Comparison of ENCODE assay signal across 8 cellular contexts in genomic region chr22:29343313-29343805, GRCh38. TPM values are rescaled to one million over a fixed set of nuclear protein-coding genes. Genes with fewer than 3 reads are reported as not detected.
DNase-seq lines count a peak whose midpoint lies in the region; ATAC-seq and TF ChIP-seq lines count a peak whose summit lies in the region.

No MANE protein-coding gene starts in this region.

- H3K36me3 Mint-ChIP-seq in activated naive CD4-positive, alpha-beta T cell treated with anti-CD3 and anti-CD28 coated beads for 36 hours (ENCODE audit: low read depth), result peaks cover 23% of the 10 kb centered on the region

- H3K9me2 ChIP-seq in SK-N-SH, result no peaks in the 10 kb centered on the region

- 35% methylated on average over 4 of the region's 7 CpGs for WGBS in SK-N-SH (ENCODE audit: low lambda C conversion rate)

- H3K79me2 ChIP-seq in SK-N-SH (ENCODE audit: insufficient read depth), result no peaks in the 10 kb centered on the region

- peak overlapping the region; percentile 89 to 95 for H3K27ac ChIP-seq in SK-N-SH (ENCODE audit: low read depth in 2 of 2, low read length in 1 of 2)
- peak overlapping the region; percentile 65 for H3K27ac ChIP-seq in cardiac muscle cell
- no peak overlapping the region for H3K27ac ChIP-seq in upper lobe of right lung

- peak overlapping the region; percentile 35; the same call in 1 of the 2 replicates for H3K9ac ChIP-seq in SK-N-SH

- peak overlapping the region; percentile 56 for H3K4me2 ChIP-seq in SK-N-SH

- CTCF ChIA-PET in activated naive CD4-positive, alpha-beta T cell treated with anti-CD3 and anti-CD28 coated beads for 36 hours (lab: Charles Lee), result no interaction called here
- CTCF ChIA-PET in SK-N-SH (lab: Yijun Ruan, JAX), result interaction anchor here (1.0 to 1.5 kb wide), 7 partner anchors 8 to 37 kb away, joined by 3 to 7 read pairs (median 4); partner anchors contain the start of gene GAS2L1

- H3K9me3 ChIP-seq in SK-N-SH, result no peaks in the 10 kb centered on the region
- H3K9me3 ChIP-seq in cardiac muscle cell (ENCODE audit: low read depth), result no peaks in the 10 kb centered on the region
- no peaks in the 10 kb centered on the region for H3K9me3 ChIP-seq in upper lobe of right lung

- H4K20me1 ChIP-seq in SK-N-SH (ENCODE audit: insufficient read depth), result no peaks in the 10 kb centered on the region

- peaks cover 20 to 62% of the 10 kb centered on the region in 2 experiments for H3K36me3 ChIP-seq in SK-N-SH (replicated peaks in 1 of 2; ENCODE audit: control insufficient read depth in 1 of 2, insufficient read depth in 2 of 2, low read length in 1 of 2)
- H3K36me3 ChIP-seq in cardiac muscle cell, result peaks cover 33% of the 10 kb centered on the region
- peaks cover 78% of the 10 kb centered on the region for H3K36me3 ChIP-seq in upper lobe of right lung

- H3K4me3 ChIP-seq in SK-N-SH (ENCODE audit: low read depth in 2 of 2, low read length in 1 of 2) (no peak overlapping the region), cardiac muscle cell (no peak overlapping the region), upper lobe of right lung (no peak overlapping the region)

- peaks cover 26% of the 10 kb centered on the region for H3F3A ChIP-seq in SK-N-SH (replicated peaks; ENCODE audit: insufficient read depth)

- H3K27me3 ChIP-seq in SK-N-SH (ENCODE audit: insufficient read depth), result no peaks in the 10 kb centered on the region
- H3K27me3 ChIP-seq in cardiac muscle cell, result no peaks in the 10 kb centered on the region
- H3K27me3 ChIP-seq in upper lobe of right lung, result no peaks in the 10 kb centered on the region

- no peak overlapping the region for H3K4me3 Mint-ChIP-seq in activated naive CD4-positive, alpha-beta T cell treated with anti-CD3 and anti-CD28 coated beads for 36 hours

- no peak for TF ChIP-seq CTCF in SK-N-SH (IDR thresholded peaks at IDR 0.05)
- TF ChIP-seq CTCF in cardiac muscle cell (IDR thresholded peaks at IDR 0.05; ENCODE audit: low read depth, low read length), result no peak
- TF ChIP-seq CTCF in upper lobe of right lung (IDR thresholded peaks at IDR 0.05), result no peak

- TF ChIP-seq RAD21 in SK-N-SH (IDR thresholded peaks at IDR 0.05; ENCODE audit: low read length), result no peak

- no peaks in the 10 kb centered on the region for H3K4me1 Mint-ChIP-seq in activated naive CD4-positive, alpha-beta T cell treated with anti-CD3 and anti-CD28 coated beads for 36 hours (ENCODE audit: low read depth)

- H3K4me1 ChIP-seq in SK-N-SH (ENCODE audit: control insufficient read depth in 1 of 2, insufficient read depth in 2 of 2, low read depth in 1 of 2, low read length in 1 of 2), result peaks cover 20 to 56% of the 10 kb centered on the region in 2 experiments
- H3K4me1 ChIP-seq in cardiac muscle cell (ENCODE audit: low read depth), result peaks cover 30% of the 10 kb centered on the region
- no peaks in the 10 kb centered on the region for H3K4me1 ChIP-seq in upper lobe of right lung

- TF ChIP-seq EP300 in SK-N-SH (IDR thresholded peaks at IDR 0.05; ENCODE audit: borderline replicate concordance in 1 of 2, low read depth in 1 of 2, low read length in 1 of 2), result no peak

- H2AFZ ChIP-seq in SK-N-SH (ENCODE audit: low read depth), result no peak overlapping the region

- no peak for DNase-seq in activated naive CD4-positive, alpha-beta T cell treated with anti-CD3 and anti-CD28 coated beads for 36 hours
- DNase-seq in activated naive CD4-positive, alpha-beta T cell treated with anti-CD3 and anti-CD28 coated beads, Interleukin-2, amount 50 U/mL, for 16 hours, result no peak
- DNase-seq in SK-N-SH (peak; percentile 92), cardiac muscle cell (ENCODE audit: low read depth in 1 of 2, low spot score in 1 of 2) (peak; percentile 29 to 49), upper lobe of right lung (peak; percentile 85), GF-D8 (lab: John Stamatoyannopoulos, UW) (no peak), OCI-M1 (lab: John Stamatoyannopoulos, UW) (no peak)

- ATAC-seq in upper lobe of right lung, result peak; percentile 54
- ATAC-seq in HG02678 (IDR thresholded peaks at IDR 0.05; ENCODE audit: unreplicated experiment), result no peak

- no peaks in the 10 kb centered on the region for H3K9me3 Mint-ChIP-seq in activated naive CD4-positive, alpha-beta T cell treated with anti-CD3 and anti-CD28 coated beads for 36 hours

- peak overlapping the region; percentile 2 for H3K27ac Mint-ChIP-seq in activated naive CD4-positive, alpha-beta T cell treated with anti-CD3 and anti-CD28 coated beads for 36 hours

- intact Hi-C loops in activated naive CD4-positive, alpha-beta T cell treated with anti-CD3 and anti-CD28 coated beads for 36 hours (cut with micrococcal nuclease), result no loop called here
- intact Hi-C loops in upper lobe of right lung (cut with DNase I), result no loop called here

- POLR2A ChIA-PET in SK-N-SH (lab: Yijun Ruan, JAX), result interaction anchor here (0.7 to 1.1 kb wide), 3 partner anchors 9 to 210 kb away, joined by 3 to 4 read pairs (median 3); no protein-coding TSS in a partner anchor

- no peaks in the 10 kb centered on the region for H3K27me3 Mint-ChIP-seq in activated naive CD4-positive, alpha-beta T cell treated with anti-CD3 and anti-CD28 coated beads for 36 hours (ENCODE audit: low read depth)

TF ChIP-seq in SK-N-SH, 30 proteins besides CTCF, POLR2A, EP300 and RAD21:
- 0 out of 2 replicates have a peak, but pooled peaks have one; percentile 55 for TF ChIP-seq FOXJ3 (CRISPR knock-in tag; IDR thresholded peaks at IDR 0.05)
- peak; percentile 55; the same call in 1 of the 2 replicates for TF ChIP-seq MAX (IDR thresholded peaks at IDR 0.05; ENCODE audit: low read depth)
- TF ChIP-seq RCOR1 (IDR thresholded peaks at IDR 0.05; ENCODE audit: low read length), result peak; percentile 58; the same call in 1 of the 2 replicates
- peak; percentile 79; the same call in 1 of the 2 replicates for TF ChIP-seq MXI1 (IDR thresholded peaks at IDR 0.05; ENCODE audit: low read depth, low read length)
- no peak for TF ChIP-seq JUND (IDR thresholded peaks at IDR 0.05)
- peak; percentile 64; the same call in 1 of the 2 replicates for TF ChIP-seq USF1 (IDR thresholded peaks at IDR 0.05; ENCODE audit: borderline replicate concordance, low read depth)
- peak; percentile 51; the same call in 1 of the 2 replicates for TF ChIP-seq NFIC (IDR thresholded peaks at IDR 0.05; ENCODE audit: borderline replicate concordance)
- peak; percentile 54; the same call in 1 of the 2 replicates for TF ChIP-seq USF2 (IDR thresholded peaks at IDR 0.05; ENCODE audit: borderline replicate concordance, low read depth, low read length)
- TF ChIP-seq PBX3 (IDR thresholded peaks at IDR 0.05), result no peak; the same call in 1 of the 2 replicates
- peak; percentile 78 for TF ChIP-seq TCF12 (IDR thresholded peaks at IDR 0.05)
- TF ChIP-seq ELF1 (IDR thresholded peaks at IDR 0.05), result no peak
- TF ChIP-seq GABPA (IDR thresholded peaks at IDR 0.05; ENCODE audit: low read depth), result no peak
- TF ChIP-seq CHD2 (IDR thresholded peaks at IDR 0.05; ENCODE audit: low read length, partially characterized antibody), result peak; percentile 49

RNA-seq across cellular contexts. Expression of gene RASL10A, which starts 27.9 kb away (rescaled TPM):
- total RNA-seq in activated naive CD4-positive, alpha-beta T cell treated with anti-CD3 and anti-CD28 coated beads for 36 hours, result not detected
- polyA plus RNA-seq in SK-N-SH (2012; rRNA removed), result 0.18 and 0.36 TPM in 2 replicates
- 0.04 TPM in 1 of 2 replicates, not detected in the other for polyA plus RNA-seq in SK-N-SH (2012; cell fraction: cytosol; rRNA removed)
- polyA plus RNA-seq in SK-N-SH (2012; cell fraction: nucleus; rRNA removed), result 2.7 and 4.2 TPM in 2 replicates
- 3.6 and 4.1 TPM in 2 replicates for total RNA-seq in cardiac muscle cell
- polyA plus RNA-seq in cardiac muscle cell, result 1.2 and 3.5 TPM in 2 replicates
- 0.72 TPM for total RNA-seq in upper lobe of right lung

RNA-seq across cellular contexts. Expression of gene GAS2L1, which starts 36.9 kb away (rescaled TPM):
- under 1 TPM; 0.12 to 0.26 TPM for total RNA-seq in activated naive CD4-positive, alpha-beta T cell treated with anti-CD3 and anti-CD28 coated beads for 36 hours
- polyA plus RNA-seq in SK-N-SH (2012; rRNA removed) (16.8 and 21.8 TPM in 2 replicates), cardiac muscle cell (21.0 and 25.0 TPM in 2 replicates)
- polyA plus RNA-seq in SK-N-SH (2012; cell fraction: cytosol; rRNA removed), result 9.2 and 14.9 TPM in 2 replicates
- polyA plus RNA-seq in SK-N-SH (2012; cell fraction: nucleus; rRNA removed), result 40.3 and 60.8 TPM in 2 replicates
- total RNA-seq in cardiac muscle cell (14.3 and 17.3 TPM in 2 replicates), upper lobe of right lung (27.2 TPM)

RNA-seq across cellular contexts. Expression of gene AP1B1, which starts 45.0 kb away (rescaled TPM):
- total RNA-seq in activated naive CD4-positive, alpha-beta T cell treated with anti-CD3 and anti-CD28 coated beads for 36 hours, result 10 to 100 TPM; 52.0 to 52.2 TPM
- polyA plus RNA-seq in SK-N-SH (2012; rRNA removed) (40.4 and 51.9 TPM in 2 replicates), cardiac muscle cell (55.1 and 67.4 TPM in 2 replicates)
- 24.9 and 35.1 TPM in 2 replicates for polyA plus RNA-seq in SK-N-SH (2012; cell fraction: cytosol; rRNA removed)
- 63.9 and 70.3 TPM in 2 replicates for polyA plus RNA-seq in SK-N-SH (2012; cell fraction: nucleus; rRNA removed)
- total RNA-seq in cardiac muscle cell (68.2 and 80.7 TPM in 2 replicates), upper lobe of right lung (62.4 TPM)

Comparison
In these comparisons a context has a peak if more than half of its experiments do, and no peak if none do; other contexts are left out.
1. DNase-seq: peak in SK-N-SH (single experiment), cardiac muscle cell (2 of 2) and upper lobe of right lung (single experiment); none in activated naive CD4-positive, alpha-beta T cell treated with anti-CD3 and anti-CD28 coated beads for 36 hours (single experiment), activated naive CD4-positive, alpha-beta T cell treated with anti-CD3 and anti-CD28 coated beads, Interleukin-2, amount 50 U/mL, for 16 hours (single experiment), GF-D8 (single experiment) and OCI-M1 (single experiment).
2. RNA of gene GAS2L1, which starts 36.9 kb away (total RNA-seq): 27.2 TPM in upper lobe of right lung (single experiment) and 14.3 to 17.3 TPM in cardiac muscle cell; 0.12 to 0.26 TPM in activated naive CD4-positive, alpha-beta T cell treated with anti-CD3 and anti-CD28 coated beads for 36 hours; every median in the first group is over 10 times any median in the second.